ENCODE assay signal across 34 cellular contexts in the genomic region with DNA sequence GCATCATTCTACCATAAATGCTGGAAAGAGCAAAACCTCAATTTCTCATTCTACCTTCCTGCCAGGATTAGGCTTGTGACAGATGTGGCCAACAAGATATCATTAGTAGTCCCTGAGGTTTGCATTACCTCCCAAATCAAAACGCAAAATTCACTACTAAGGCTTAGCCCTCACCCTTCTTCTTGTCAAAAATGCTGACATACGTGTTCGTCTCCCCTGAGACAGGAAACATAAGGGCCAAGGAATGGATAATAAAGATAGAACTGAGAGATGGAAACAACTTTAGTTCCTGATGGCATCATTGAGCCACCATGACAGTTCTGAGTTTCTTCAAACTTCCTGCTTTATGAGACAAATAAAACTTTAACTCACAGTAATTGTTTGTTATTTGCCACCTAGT.
"Had no signal": no experiment of that assay in that cellular context is flagged by ENCODE, and none has a peak within 500 bp of the region (broad histone marks: within the 10 kb centered on the region; RNA-seq: fewer than 3 reads in every experiment).

No MANE protein-coding gene starts in this region.

- H3K9me3 ChIP-seq: adrenal gland, ascending aorta, body of pancreas, breast epithelium had no signal

- H3K27me3 ChIP-seq: adrenal gland, ascending aorta, body of pancreas, brain microvascular endothelial cell, breast epithelium, cardiac muscle cell had no signal

- FAIRE-seq: astrocyte, bronchial epithelial cell had no signal

- H3K36me3 ChIP-seq: adrenal gland, ascending aorta, brain microvascular endothelial cell, breast epithelium, cardiac muscle cell had no signal

- DNase-seq: activated effector memory CD4-positive, alpha-beta T cell treated with anti-CD3 and anti-CD28 coated beads, Interleukin-2, amount 50 U/mL, for 16 hours; activated effector memory CD4-positive, alpha-beta T cell treated with Interleukin-2 at 50 U/mL for 16 hours; activated gamma-delta T cell; activated gamma-delta T cell treated with Interleukin-2 at 50 U/mL for 16 hours; activated naive CD4-positive, alpha-beta T cell; activated naive CD4-positive, alpha-beta T cell treated with anti-CD3 and anti-CD28 coated beads for 36 hours; activated naive CD4-positive, alpha-beta T cell treated with anti-CD3 and anti-CD28 coated beads, Interleukin-2, amount 10 ng/mL, durations not matched to agents 7 days and 5 days; activated naive CD4-positive, alpha-beta T cell treated with anti-CD3 and anti-CD28 coated beads, Interleukin-2, amount 50 U/mL, for 16 hours; activated naive CD4-positive, alpha-beta T cell treated with Interleukin-2 at 50 U/mL for 16 hours; activated naive CD8-positive, alpha-beta T cell treated with anti-CD3 and anti-CD28 coated beads for 36 hours; activated naive CD8-positive, alpha-beta T cell treated with anti-CD3 and anti-CD28 coated beads, Interleukin-2, amount 10 ng/mL, durations not matched to agents 7 days and 5 days; activated naive CD8-positive, alpha-beta T cell treated with anti-CD3 and anti-CD28 coated beads, Interleukin-2, amount 50 U/mL, for 24 hours; activated T-cell treated with anti-CD3 and anti-CD28 coated beads, Interleukin-2, amount 50 U/mL, for 1 hour; activated T-cell treated with anti-CD3 and anti-CD28 coated beads, Interleukin-2, amount 50 U/mL, for 24 hours; activated T-cell treated with anti-CD3 and anti-CD28 coated beads, Interleukin-2, amount 50 U/mL, for 4 hours; activated T-cell treated with anti-CD3 and anti-CD28 coated beads, Interleukin-2, amount 50 U/mL, for 48 hours; activated T-cell treated with anti-CD3 and anti-CD28 coated beads, Interleukin-2, amount 50 U/mL, for 72 hours; adrenal gland; amniotic stem cell; amygdala; anterior cingulate cortex; aorta; body of pancreas; brain microvascular endothelial cell; caudate nucleus; central memory CD4-positive, alpha-beta T cell; cerebellar nuclear complex had no signal

- H3K4me1 ChIP-seq: adrenal gland, ascending aorta, body of pancreas, breast epithelium had no signal

- ATAC-seq: activated naive CD4-positive, alpha-beta T cell treated with anti-CD3 and anti-CD28 coated beads, Interleukin-2, amount 50 U/mL, for 72 hours; activated naive CD8-positive, alpha-beta T cell treated with anti-CD3 and anti-CD28 coated beads, Interleukin-2, amount 50 U/mL, for 24 hours; activated T-cell treated with anti-CD3 and anti-CD28 coated beads, Interleukin-2, amount 50 U/mL, for 4 hours; activated T-cell treated with anti-CD3 and anti-CD28 coated beads, Interleukin-2, amount 50 U/mL, for 72 hours; activated T-helper 17 cell treated with anti-CD3 and anti-CD28 coated beads, Interleukin-2, amount 50 U/mL, for 72 hours; body of pancreas had no signal

- H3K27ac ChIP-seq: adrenal gland, ascending aorta, body of pancreas, brain microvascular endothelial cell, breast epithelium, cardiac muscle cell had no signal

- H3K4me3 ChIP-seq: adrenal gland, ascending aorta, body of pancreas, breast epithelium, cardiac muscle cell had no signal
